Comparison of ENCODE assay signal across 9 cellular contexts in genomic region chr1:147723691-147724323, GRCh38. TPM values are rescaled to one million over a fixed set of nuclear protein-coding genes. Genes with fewer than 3 reads are reported as not detected.
DNase-seq lines count a peak whose midpoint lies in the region; ATAC-seq and TF ChIP-seq lines count a peak whose summit lies in the region.
"Had no signal": no experiment of that assay in that cellular context is flagged by ENCODE, and none has a peak within 500 bp of the region (broad histone marks: within the 10 kb centered on the region; RNA-seq: fewer than 3 reads in every experiment).

No MANE protein-coding gene starts in this region.

- WGBS in mammary epithelial cell (ENCODE audit: low coverage, missing lambda C conversion rate), result 62% methylated on average over 7 of the region's 7 CpGs
- 49 to 51% methylated on average over 7 of the region's 7 CpGs for WGBS in lung, 2 donors

- H3K27ac ChIP-seq in mammary epithelial cell (ENCODE audit: insufficient read depth, low read depth, low read length), result no peak overlapping the region
- H3K27ac ChIP-seq in lung (ENCODE audit: low read depth in 1 of 2, low read length in 1 of 2), result no peak overlapping the region

- H3K27me3 ChIP-seq in mammary epithelial cell (ENCODE audit: insufficient read depth, low read length) (no peaks in the 10 kb centered on the region), lung (ENCODE audit: control insufficient read depth, insufficient read depth) (peaks cover 3% of the 10 kb centered on the region)

- ATAC-seq in lung (ENCODE audit: insufficient read depth, low FRiP score) (peak; percentile 70), HG03159 (IDR thresholded peaks at IDR 0.05; ENCODE audit: unreplicated experiment) (no peak)

- no peak overlapping the region for H3K4me2 ChIP-seq in mammary epithelial cell (ENCODE audit: insufficient read depth, low read depth, low read length)

- DNase-seq in SHP77 (lab: John Stamatoyannopoulos, UW), result peak; percentile 31 to 41
- DNase-seq in SHP77 treated with DMSO at 0.1 percent for 48 hours (lab: John Stamatoyannopoulos, UW), result no peak
- DNase-seq in NCI-H2227 treated with DMSO at 0.1 percent for 48 hours (lab: John Stamatoyannopoulos, UW), result peak; percentile 29
- peak; percentile 15 for DNase-seq in mammary epithelial cell
- peak; percentile 45 for DNase-seq in lung (ENCODE audit: low spot score)
- DNase-seq in cerebellum (ENCODE audit: low spot score), result no peak
- DNase-seq in mesenteric fat pad (ENCODE audit: low spot score), result no peak
- DNase-seq: DND-41 had no signal

- dilution Hi-C loops in mammary epithelial cell (cut with HindIII; ENCODE audit: low sequenced_read_pairs), result no loop called here

- no peak overlapping the region for H3K9ac ChIP-seq in mammary epithelial cell (ENCODE audit: insufficient read depth, low read length)

- TF ChIP-seq CTCF in mammary epithelial cell (conservative IDR thresholded peaks at IDR 0.05 in 1 of 2, IDR thresholded peaks at IDR 0.05 in 1 of 2; ENCODE audit: extremely low read depth in 1 of 2, insufficient read depth in 1 of 2, low read depth in 1 of 2, low read length in 2 of 2) (peak; percentile 30 to 62), lung (IDR thresholded peaks at IDR 0.05; ENCODE audit: control extremely low read depth, extremely low read depth) (peak; percentile 51)

- H3K4me1 ChIP-seq in mammary epithelial cell (ENCODE audit: insufficient read depth, low read length) (peaks cover 12% of the 10 kb centered on the region), lung (ENCODE audit: control insufficient read depth in 2 of 2, insufficient read depth in 2 of 2, low read length in 2 of 2) (peaks cover 0 to 3% of the 10 kb centered on the region in 2 donors)

- no peaks in the 10 kb centered on the region for H3K36me3 ChIP-seq in mammary epithelial cell (ENCODE audit: insufficient read depth, low read length)
- no peaks in the 10 kb centered on the region for H3K36me3 ChIP-seq in lung (ENCODE audit: control insufficient read depth in 2 of 2, insufficient read depth in 2 of 2, low read length in 2 of 2)

- no peak overlapping the region for H2AFZ ChIP-seq in mammary epithelial cell (ENCODE audit: low read depth, low read length)

- BruUV-seq in mammary epithelial cell (replicated peaks; lab: Mats Ljungman, UMichigan), result no TSS peak

- no peaks in the 10 kb centered on the region for H3K79me2 ChIP-seq in mammary epithelial cell (ENCODE audit: insufficient read depth, low read length)

- CTCF ChIA-PET in mammary epithelial cell (lab: Charles Lee; ENCODE audit: low non-redundant PET), result interaction anchor here (0.9 kb wide), 2 partner anchors 165 to 169 kb away, joined by 4 to 6 read pairs; no protein-coding TSS in a partner anchor

- no peaks in the 10 kb centered on the region for H4K20me1 ChIP-seq in mammary epithelial cell (ENCODE audit: insufficient read depth, low read length)

- in situ Hi-C loops in mammary epithelial cell (cut with MboI; ENCODE audit: low sequenced_read_pairs in 2 of 2), result loop anchor here (5.0 kb wide), 1 partner anchor 168 kb away; no protein-coding TSS in a partner anchor

- H3K9me3 ChIP-seq in mammary epithelial cell (replicated peaks; ENCODE audit: insufficient read depth, low read length) (no peaks in the 10 kb centered on the region), lung (ENCODE audit: control insufficient read depth in 2 of 2, insufficient read depth in 1 of 2, low read length in 1 of 2) (no peaks in the 10 kb centered on the region)

- no peak overlapping the region for H3K4me3 ChIP-seq in mammary epithelial cell (replicated peaks in 1 of 3; ENCODE audit: insufficient read depth in 1 of 3, low read depth in 2 of 3, low read length in 3 of 3)
- H3K4me3 ChIP-seq in lung, result no peak overlapping the region

- intact Hi-C loops in mammary epithelial cell (cut with micrococcal nuclease), result loop anchor here (1.0 to 10.0 kb wide), 2 partner anchors 166 to 229 kb away; no protein-coding TSS in a partner anchor

RNA-seq across cellular contexts. Expression of gene GJA5, which starts 36.6 kb away (rescaled TPM):
- total RNA-seq in mammary epithelial cell, result 100 to 1,000 TPM in 1 of 2 donors, 10 to 100 TPM in 1; 17.0 to 255 TPM
- polyA plus RNA-seq in mammary epithelial cell, result 27.4 TPM
- 17.0 TPM for polyA minus RNA-seq in mammary epithelial cell
- 10 to 100 TPM; 25.9 to 38.3 TPM for total RNA-seq in lung
- 10 to 100 TPM in 1 of 2 donors, 1 to 10 TPM in 1; 7.7 to 11.1 TPM for polyA plus RNA-seq in lung
- total RNA-seq in cerebellum, result 2.1 TPM
- 25.7 TPM for total RNA-seq in mesenteric fat pad

RNA-seq across cellular contexts. Expression of gene ACP6, which starts 53.5 kb away (rescaled TPM):
- total RNA-seq in mammary epithelial cell (10 to 100 TPM in 1 of 2 donors, 1 to 10 TPM in 1; 7.2 to 10.4 TPM), lung (10 to 100 TPM; 14.2 to 25.3 TPM), cerebellum (9.2 TPM), mesenteric fat pad (8.0 TPM)
- polyA plus RNA-seq in mammary epithelial cell (4.6 TPM), lung (10 to 100 TPM in 1 of 2 donors, 1 to 10 TPM in 1; 9.6 to 17.1 TPM)
- polyA minus RNA-seq in mammary epithelial cell, result 13.1 TPM

Comparison
In these comparisons a context has a peak if more than half of its experiments do, and no peak if none do; other contexts are left out.
1. DNase-seq: peak in SHP77 (2 of 2), NCI-H2227 treated with DMSO at 0.1 percent for 48 hours (single experiment), mammary epithelial cell (single experiment) and lung (single experiment); none in SHP77 treated with DMSO at 0.1 percent for 48 hours (single experiment), cerebellum (single experiment) and mesenteric fat pad (single experiment).